ENCODE assay signal across 21 cellular contexts in the genomic region with DNA sequence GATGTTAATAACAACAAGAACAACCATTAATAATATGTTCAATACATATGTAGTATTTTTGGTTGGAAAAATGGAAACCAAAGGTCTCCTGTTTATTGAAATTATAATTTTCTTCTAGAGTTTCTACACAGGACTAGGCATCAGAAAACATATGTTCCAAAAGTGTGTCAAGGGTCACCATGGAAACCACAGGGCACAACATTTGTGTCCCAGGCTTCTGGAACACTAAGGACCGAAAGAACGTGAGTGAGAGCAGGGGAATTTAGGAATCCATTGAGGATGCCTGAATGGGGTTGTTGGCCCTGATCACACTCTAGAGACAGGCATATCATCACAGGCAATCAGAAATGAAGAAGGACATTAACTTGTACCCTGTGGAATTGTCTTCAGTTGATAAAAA.
"Had no signal": no experiment of that assay in that cellular context is flagged by ENCODE, and none has a peak within 500 bp of the region (broad histone marks: within the 10 kb centered on the region; RNA-seq: fewer than 3 reads in every experiment).

No MANE protein-coding gene starts in this region.

- DNase-seq: activated CD4-positive, alpha-beta T cell treated with anti-CD3 and anti-CD28 coated beads for 4 hours; activated CD8-positive, alpha-beta memory T cell treated with anti-CD3 and anti-CD28 coated beads, Interleukin-2, amount 50 U/mL, for 4 hours; activated CD8-positive, alpha-beta T cell treated with anti-CD3 and anti-CD28 coated beads for 36 hours; activated naive CD4-positive, alpha-beta T cell treated with anti-CD3 and anti-CD28 coated beads, Interleukin-2, amount 50 U/mL, for 16 hours; activated naive CD8-positive, alpha-beta T cell treated with anti-CD3 and anti-CD28 coated beads, Interleukin-2, amount 10 ng/mL, durations not matched to agents 7 days and 5 days; activated T-cell treated with anti-CD3 and anti-CD28 coated beads, Interleukin-2, amount 50 U/mL, for 72 hours; adrenal gland; anterior cingulate cortex; cerebellar nuclear complex; Karpas-422; NCI-H1105; NCI-H1436; NCI-H1694 treated with DMSO at 0.1 percent for 48 hours; NCI-H2029 treated with DMSO at 0.1 percent for 48 hours; NCI-H446; NCI-H524; PC-3; SIG-M5; SK-N-SH; T-helper 1 cell had no signal

- H3K9me3 ChIP-seq: adrenal gland, SK-N-SH had no signal

- ATAC-seq: activated CD4-positive, CD25-positive, alpha-beta regulatory T cell treated with anti-CD3 and anti-CD28 coated beads, Interleukin-2, amount 50 U/mL, for 24 hours; activated CD8-positive, alpha-beta T cell treated with anti-CD3 and anti-CD28 coated beads for 36 hours; activated T-cell treated with anti-CD3 and anti-CD28 coated beads, Interleukin-2, amount 50 U/mL, for 72 hours; PC-3 had no signal

- H3K4me2 ChIP-seq: SK-N-SH had no signal

- H3K4me1 ChIP-seq: adrenal gland had no signal

- H3K9me2 ChIP-seq: SK-N-SH had no signal

- H3K4me3 ChIP-seq: adrenal gland had no signal

- H3K9ac ChIP-seq: SK-N-SH had no signal

- H3K27me3 ChIP-seq: adrenal gland had no signal

- H3K27ac ChIP-seq: adrenal gland had no signal

- H3K36me3 ChIP-seq: adrenal gland had no signal
